Comparison of ENCODE assay signal across 8 cellular contexts in genomic region chr22:41444360-41445170, GRCh38. TPM values are rescaled to one million over a fixed set of nuclear protein-coding genes. Genes with fewer than 3 reads are reported as not detected.
DNase-seq lines count a peak whose midpoint lies in the region; ATAC-seq, FAIRE-seq and TF ChIP-seq lines count a peak whose summit lies in the region.

No MANE protein-coding gene starts in this region.

- 0 to 1% (median 0%) methylated on average over 37 of the region's 37 CpGs for WGBS in small intestine, 3 donors

- H3K27ac ChIP-seq in A673 (ENCODE audit: low read depth, low read length, poor library complexity, severe bottlenecking): peak overlapping the region; percentile 100
- peak overlapping the region; percentile 99 for H3K27ac ChIP-seq in caudate nucleus (ENCODE audit: low read depth, low read length)
- peak overlapping the region; percentile 95 to 100 for H3K27ac ChIP-seq in small intestine (ENCODE audit: low read depth in 1 of 2, low read length in 1 of 2)

- peak; percentile 53 for ATAC-seq in GM18868 (IDR thresholded peaks at IDR 0.05; ENCODE audit: unreplicated experiment)
- peak; percentile 42 for ATAC-seq in HG03135 (IDR thresholded peaks at IDR 0.05; ENCODE audit: unreplicated experiment)

- CTCF ChIA-PET in A673 (lab: Charles Lee): interaction anchor here (0.6 kb wide), 1 partner anchor 201 kb away, joined by 4 read pairs; no protein-coding TSS in a partner anchor

- no peak for TF ChIP-seq CTCF in A673 (conservative IDR thresholded peaks at IDR 0.05; ENCODE audit: low read depth, low read length)

- peak overlapping the region; percentile 100 for H3K4me3 ChIP-seq in A673 (ENCODE audit: low read depth, low read length, poor library complexity, severe bottlenecking)
- H3K4me3 ChIP-seq in small intestine (ENCODE audit: low read depth in 1 of 2, low read length in 2 of 2): peak overlapping the region; percentile 90 to 97

- H3K9me3 ChIP-seq in A673 (ENCODE audit: low read depth, low read length, poor library complexity, severe bottlenecking): no peaks in the 10 kb centered on the region
- no peaks in the 10 kb centered on the region for H3K9me3 ChIP-seq in small intestine (ENCODE audit: control insufficient read depth, low read depth)

- intact Hi-C loops in A673 (cut with micrococcal nuclease; ENCODE audit: unreplicated experiment): loop anchor here (2.0 to 5.0 kb wide), 2 partner anchors 72 to 352 kb away; partner anchors contain the start of gene EP300

- H3K27me3 ChIP-seq in A673 (replicated peaks; ENCODE audit: insufficient read depth, low read depth, low read length, poor library complexity) (no peaks in the 10 kb centered on the region), small intestine (ENCODE audit: control insufficient read depth in 2 of 2, insufficient read depth in 2 of 2, low read length in 2 of 2) (no peaks in the 10 kb centered on the region)

- H3K36me3 ChIP-seq in A673 (ENCODE audit: insufficient read depth, low read length, poor library complexity, severe bottlenecking) (peaks cover 32% of the 10 kb centered on the region), small intestine (ENCODE audit: control insufficient read depth in 2 of 2, insufficient read depth in 2 of 2, low read length in 2 of 2) (peaks cover 0 to 2% of the 10 kb centered on the region in 2 donors)

- no peak for FAIRE-seq in small intestine (lab: Jason Lieb, UNC)

- POLR2A ChIA-PET in A673 (lab: Charles Lee; ENCODE audit: low non-redundant PET): interaction anchor here (0.7 kb wide), 2 partner anchors 10 to 63 kb away, joined by 3 to 12 read pairs; partner anchors contain the start of gene TEF

- H3K4me1 ChIP-seq in A673 (ENCODE audit: insufficient read depth, low read length, poor library complexity, severe bottlenecking) (peaks cover 14% of the 10 kb centered on the region), small intestine (ENCODE audit: control insufficient read depth in 2 of 2, insufficient read depth in 1 of 2, low read depth in 1 of 2, low read length in 1 of 2) (no peaks in the 10 kb centered on the region)

- BruUV-seq in A673 (replicated peaks; lab: Mats Ljungman, UMichigan): TSS peak; percentile 32

- DNase-seq in A673 (ENCODE audit: low spot score) (peak; percentile 99), NCI-H2227 (lab: John Stamatoyannopoulos, UW; ENCODE audit: unreplicated experiment) (peak; percentile 96), caudate nucleus (lab: John Stamatoyannopoulos, UW) (peak in 60 of 61 donors; percentile 25 to 96 (median 77)), iPS-NIHi7 (ENCODE audit: extremely low spot score) (peak; percentile 94), small intestine (peak; percentile 93)
- DNase-seq in activated CD4-positive, CD25-positive, alpha-beta regulatory T cell (lab: John Stamatoyannopoulos, UW): peak; percentile 51 to 62 (median 56)

RNA-seq across cellular contexts. Expression of gene TOB2, which starts 2.0 kb away (rescaled TPM):
- 48.1 and 53.8 TPM in 2 replicates for total RNA-seq in A673 (2021)
- polyA plus RNA-seq in small intestine: 10 to 100 TPM; 15.1 to 29.8 (median 23.3) TPM

RNA-seq across cellular contexts. Expression of gene PHF5A, which starts 23.9 kb away (rescaled TPM):
- total RNA-seq in A673 (2021): 72.6 and 85.5 TPM in 2 replicates
- polyA plus RNA-seq in small intestine: 10 to 100 TPM; 53.0 to 62.7 (median 57.6) TPM

RNA-seq across cellular contexts. Expression of gene ACO2, which starts 24.4 kb away (rescaled TPM):
- total RNA-seq in A673 (2021): 125 and 127 TPM in 2 replicates
- polyA plus RNA-seq in small intestine: 100 to 1,000 TPM; 126 to 294 (median 216) TPM

Comparison
In these comparisons a context has a peak if more than half of its experiments do, and no peak if none do; other contexts are left out.
1. Peak in every context shown above with its lines: DNase-seq, ATAC-seq, H3K4me3 ChIP-seq and H3K27ac ChIP-seq.